ENCODE assay signal across 1 cellular context in genomic region chr9:129423755-129424154, GRCh38.
TF ChIP-seq lines count a peak whose summit lies in the region.

No MANE protein-coding gene starts in this region.

TF ChIP-seq in K562, 482 proteins besides CTCF, POLR2A, EP300 and RAD21:
- TF ChIP-seq ZNF24 (IDR thresholded peaks at IDR 0.05), result peak; percentile 70; the same call in 1 of the 2 replicates
